ENCODE assay signal across 16 cellular contexts in the genomic region with DNA sequence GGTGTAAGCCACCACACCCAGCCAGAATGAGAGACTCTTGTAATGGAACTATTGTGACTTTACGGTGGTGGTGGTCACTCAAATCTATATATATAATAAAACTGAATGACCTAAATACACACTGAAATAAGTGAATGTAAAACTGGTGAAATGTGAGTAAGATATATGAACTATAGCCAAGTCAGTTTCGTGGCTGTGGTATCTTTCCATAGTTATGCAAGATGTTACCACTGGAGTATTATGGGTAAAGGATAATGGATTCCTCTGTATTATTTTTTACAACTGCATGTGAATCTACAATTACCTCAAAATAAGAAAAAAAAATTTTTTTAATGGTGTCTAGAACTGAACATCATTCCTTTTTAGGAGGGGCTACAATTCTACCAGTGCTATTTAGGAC.
"Had no signal": no experiment of that assay in that cellular context is flagged by ENCODE, and none has a peak within 500 bp of the region (broad histone marks: within the 10 kb centered on the region; RNA-seq: fewer than 3 reads in every experiment).

No MANE protein-coding gene starts in this region.

- H3K4me3 ChIP-seq: heart right ventricle, thyroid gland had no signal

- H3K4me3 Mint-ChIP-seq: activated CD4-positive, alpha-beta T cell treated with anti-CD3 and anti-CD28 coated beads, Interleukin-2, amount 10 ng/mL, durations not matched to agents 7 days and 5 days; activated CD8-positive, alpha-beta T cell treated with anti-CD3 and anti-CD28 coated beads, Interleukin-2, amount 10 ng/mL, durations not matched to agents 7 days and 5 days; activated naive CD4-positive, alpha-beta T cell treated with anti-CD3 and anti-CD28 coated beads for 36 hours; activated T-cell treated with anti-CD3 and anti-CD28 coated beads, Interleukin-2, amount 50 U/mL, for 4 hours; nephron progenitor cell; T-cell had no signal

- H3K4me1 Mint-ChIP-seq: nephron progenitor cell had no signal

- H3K27me3 ChIP-seq: heart right ventricle, thyroid gland had no signal

- H3K9me3 ChIP-seq: heart right ventricle, thyroid gland had no signal

- H3K27me3 Mint-ChIP-seq: activated CD4-positive, alpha-beta T cell treated with anti-CD3 and anti-CD28 coated beads, Interleukin-2, amount 10 ng/mL, durations not matched to agents 7 days and 5 days; progenitor cell of endocrine pancreas; T-cell had no signal

- H3K36me3 ChIP-seq: heart right ventricle, thyroid gland had no signal

- DNase-seq: activated CD4-positive, alpha-beta T cell treated with anti-CD3 and anti-CD28 coated beads, Interleukin-2, amount 10 ng/mL, durations not matched to agents 7 days and 5 days; activated CD8-positive, alpha-beta T cell treated with anti-CD3 and anti-CD28 coated beads, Interleukin-2, amount 10 ng/mL, durations not matched to agents 7 days and 5 days; activated naive CD4-positive, alpha-beta T cell treated with anti-CD3 and anti-CD28 coated beads for 36 hours; activated T-cell treated with anti-CD3 and anti-CD28 coated beads, Interleukin-2, amount 50 U/mL, for 4 hours; aorta; cortex of kidney; heart right ventricle; kidney glomerular epithelial cell; left ventricle myocardium superior; nephron progenitor cell; occipital lobe; stimulated activated CD4-positive, alpha-beta T cell treated with anti-CD3 and anti-CD28 coated beads, Interleukin-2, amount 100 ng/mL, for 24 hours; stimulated activated naive CD4-positive, alpha-beta T cell treated with Interleukin-2 at 50 U/mL for 16 hours; T-cell; thyroid gland had no signal

- H3K9me3 Mint-ChIP-seq: activated naive CD4-positive, alpha-beta T cell treated with anti-CD3 and anti-CD28 coated beads for 36 hours; activated T-cell treated with anti-CD3 and anti-CD28 coated beads, Interleukin-2, amount 50 U/mL, for 4 hours; T-cell had no signal

- H3K27ac Mint-ChIP-seq: activated CD4-positive, alpha-beta T cell treated with anti-CD3 and anti-CD28 coated beads, Interleukin-2, amount 10 ng/mL, durations not matched to agents 7 days and 5 days; activated CD8-positive, alpha-beta T cell treated with anti-CD3 and anti-CD28 coated beads, Interleukin-2, amount 10 ng/mL, durations not matched to agents 7 days and 5 days; activated naive CD4-positive, alpha-beta T cell treated with anti-CD3 and anti-CD28 coated beads for 36 hours; nephron progenitor cell; progenitor cell of endocrine pancreas; T-cell had no signal

- H3K27ac ChIP-seq: heart right ventricle, thyroid gland had no signal
